8 cellular contexts compared by ENCODE assay signal in genomic region chr7:38369816-38370493, GRCh38.
DNase-seq lines count a peak whose midpoint lies in the region; ATAC-seq, FAIRE-seq and TF ChIP-seq lines count a peak whose summit lies in the region.

No MANE protein-coding gene starts in this region.

- peak; percentile 83 for FAIRE-seq in HTR-8/SVneo (lab: Jason Lieb, UNC)

- no peaks in the 10 kb centered on the region for H3K9me3 Mint-ChIP-seq in activated T-cell treated with anti-CD3 and anti-CD28 coated beads, Interleukin-2, amount 50 U/mL, for 24 hours
- no peaks in the 10 kb centered on the region for H3K9me3 Mint-ChIP-seq in stimulated activated naive CD8-positive, alpha-beta T cell treated with anti-CD3 and anti-CD28 coated beads, Interleukin-15, Interleukin-2, amounts not matched to agents 100 ng/mL and 50 ng/mL, for 24 hours

- peaks cover 72% of the 10 kb centered on the region for H3K4me1 Mint-ChIP-seq in activated T-cell treated with anti-CD3 and anti-CD28 coated beads, Interleukin-2, amount 50 U/mL, for 24 hours (ENCODE audit: low read depth)
- peaks cover 64% of the 10 kb centered on the region for H3K4me1 Mint-ChIP-seq in stimulated activated naive CD8-positive, alpha-beta T cell treated with anti-CD3 and anti-CD28 coated beads, Interleukin-15, Interleukin-2, amounts not matched to agents 100 ng/mL and 50 ng/mL, for 24 hours (ENCODE audit: low read depth)

- intact Hi-C loops in OCI-LY7 (cut with micrococcal nuclease; ENCODE audit: unreplicated experiment) = loop anchor here (5.0 kb wide), 1 partner anchor 263 kb away; no protein-coding TSS in a partner anchor

- H3K4me3 ChIP-seq in OCI-LY7 (ENCODE audit: low read depth, low read length, poor library complexity, severe bottlenecking) = no peak overlapping the region
- H3K4me3 ChIP-seq in neural cell (ENCODE audit: low read length) = no peak overlapping the region

- H3K36me3 ChIP-seq in OCI-LY7 (ENCODE audit: insufficient read depth, low read length) = no peaks in the 10 kb centered on the region
- no peaks in the 10 kb centered on the region for H3K36me3 ChIP-seq in neural cell (ENCODE audit: insufficient read depth, low read length)

- H3K27ac ChIP-seq in OCI-LY7 (ENCODE audit: low read depth, low read length, poor library complexity, severe bottlenecking) = no peak overlapping the region
- no peak overlapping the region for H3K27ac ChIP-seq in neural cell (ENCODE audit: low read length)

- H4K20me1 ChIP-seq in OCI-LY7 (ENCODE audit: insufficient read depth, low read length) (peaks cover 5% of the 10 kb centered on the region; the same call in 1 of the 2 replicates), neural cell (ENCODE audit: insufficient read depth) (no peaks in the 10 kb centered on the region)

- peak; percentile 68 for ATAC-seq in GM21447 (IDR thresholded peaks at IDR 0.05; ENCODE audit: unreplicated experiment)

- peak; percentile 46 for TF ChIP-seq RAD21 in neural cell (conservative IDR thresholded peaks at IDR 0.05)

- H3K27me3 ChIP-seq in neural cell (ENCODE audit: insufficient read depth, low read depth, low read length) = no peaks in the 10 kb centered on the region

- peaks cover 19% of the 10 kb centered on the region for H3K4me1 ChIP-seq in OCI-LY7 (ENCODE audit: insufficient read depth, low read length, poor library complexity, severe bottlenecking)

- no peak for TF ChIP-seq EP300 in neural cell (conservative IDR thresholded peaks at IDR 0.05; ENCODE audit: poor library complexity, severe bottlenecking)

- H3K9me2 ChIP-seq in OCI-LY7 (ENCODE audit: insufficient read depth, low read length) (no peaks in the 10 kb centered on the region), neural cell (ENCODE audit: insufficient read depth, low read length) (no peaks in the 10 kb centered on the region)

- H3K79me2 ChIP-seq in OCI-LY7 (ENCODE audit: insufficient read depth, low read depth, low read length) (peaks cover 5% of the 10 kb centered on the region; the same call in 1 of the 2 replicates), neural cell (replicated peaks; ENCODE audit: insufficient read depth, low read length) (no peaks in the 10 kb centered on the region)

- peak overlapping the region; percentile 4 for H3K4me3 Mint-ChIP-seq in activated T-cell treated with anti-CD3 and anti-CD28 coated beads, Interleukin-2, amount 50 U/mL, for 24 hours
- peak overlapping the region; percentile 50 for H3K4me3 Mint-ChIP-seq in stimulated activated naive CD8-positive, alpha-beta T cell treated with anti-CD3 and anti-CD28 coated beads, Interleukin-15, Interleukin-2, amounts not matched to agents 100 ng/mL and 50 ng/mL, for 24 hours

- H3K4me2 ChIP-seq in OCI-LY7 (ENCODE audit: low read length) (peak overlapping the region; percentile 6; the same call in 1 of the 2 replicates), neural cell (ENCODE audit: low read length) (no peak overlapping the region)

- H2AFZ ChIP-seq in OCI-LY7 (ENCODE audit: low read length) = no peak overlapping the region
- H2AFZ ChIP-seq in neural cell (ENCODE audit: low read depth, low read length) = no peak overlapping the region

- no peak overlapping the region for H3K9ac ChIP-seq in neural cell (ENCODE audit: low read length)

- CTCF ChIA-PET in OCI-LY7 (lab: Charles Lee; ENCODE audit: unreplicated experiment) = interaction anchor here (0.6 to 2.1 kb wide), 5 partner anchors 11 to 154 kb away, joined by 3 to 6 read pairs (median 4); no protein-coding TSS in a partner anchor

- peaks cover 13% of the 10 kb centered on the region for H3K36me3 Mint-ChIP-seq in activated T-cell treated with anti-CD3 and anti-CD28 coated beads, Interleukin-2, amount 50 U/mL, for 24 hours (ENCODE audit: low read depth)
- peaks cover 8% of the 10 kb centered on the region for H3K36me3 Mint-ChIP-seq in stimulated activated naive CD8-positive, alpha-beta T cell treated with anti-CD3 and anti-CD28 coated beads, Interleukin-15, Interleukin-2, amounts not matched to agents 100 ng/mL and 50 ng/mL, for 24 hours (ENCODE audit: low read depth)

- DNase-seq in Caki2 (ENCODE audit: low read depth) = peak; percentile 57
- DNase-seq in HTR-8/SVneo (ENCODE audit: insufficient read length, low spot score) = peak; percentile 71
- peak; percentile 80 for DNase-seq in OCI-LY7 (ENCODE audit: low spot score)
- DNase-seq in activated T-cell treated with anti-CD3 and anti-CD28 coated beads, Interleukin-2, amount 50 U/mL, for 24 hours = peak; percentile 85
- peak; percentile 81 for DNase-seq in fibroblast of gingiva (ENCODE audit: low read depth)

- BruUV-seq in OCI-LY7 (replicated peaks; lab: Mats Ljungman, UMichigan) = no TSS peak

- H3F3A ChIP-seq in neural cell (ENCODE audit: insufficient read depth, low read length, poor library complexity, severe bottlenecking) = no peaks in the 10 kb centered on the region

- TF ChIP-seq CTCF in OCI-LY7 (conservative IDR thresholded peaks at IDR 0.05; ENCODE audit: low read length) = peak; percentile 96
- peak; percentile 67 for TF ChIP-seq CTCF in neural cell (IDR thresholded peaks at IDR 0.05; ENCODE audit: poor library complexity, severe bottlenecking)

- H3K9me3 ChIP-seq in OCI-LY7 (ENCODE audit: low read length) (no peaks in the 10 kb centered on the region), neural cell (ENCODE audit: low read length) (no peaks in the 10 kb centered on the region)

- POLR2A ChIA-PET in OCI-LY7 (lab: Charles Lee) = interaction anchor here (0.6 to 1.1 kb wide), 5 partner anchors 23 to 1612 kb away, joined by 3 to 5 read pairs (median 3); no protein-coding TSS in a partner anchor

- in situ Hi-C loops in Caki2 (cut with HindIII; ENCODE audit: low pct_unique_long_range_greater_than_20kb, low sequenced_read_pairs) = no loop called here

- H3K27ac Mint-ChIP-seq in activated T-cell treated with anti-CD3 and anti-CD28 coated beads, Interleukin-2, amount 50 U/mL, for 24 hours = peak overlapping the region; percentile 91
- H3K27ac Mint-ChIP-seq in stimulated activated naive CD8-positive, alpha-beta T cell treated with anti-CD3 and anti-CD28 coated beads, Interleukin-15, Interleukin-2, amounts not matched to agents 100 ng/mL and 50 ng/mL, for 24 hours = peak overlapping the region; percentile 78

- H3K27me3 Mint-ChIP-seq in activated T-cell treated with anti-CD3 and anti-CD28 coated beads, Interleukin-2, amount 50 U/mL, for 24 hours = no peaks in the 10 kb centered on the region
- no peaks in the 10 kb centered on the region for H3K27me3 Mint-ChIP-seq in stimulated activated naive CD8-positive, alpha-beta T cell treated with anti-CD3 and anti-CD28 coated beads, Interleukin-15, Interleukin-2, amounts not matched to agents 100 ng/mL and 50 ng/mL, for 24 hours

TF ChIP-seq in neural cell, 6 proteins besides CTCF, POLR2A, EP300 and RAD21:
- peak; percentile 70 for TF ChIP-seq SMC3 (conservative IDR thresholded peaks at IDR 0.05; ENCODE audit: poor library complexity)
- no peak for TF ChIP-seq POLR2AphosphoS5 (IDR thresholded peaks at IDR 0.05)
